21 cellular contexts compared by ENCODE assay signal in the genomic region with DNA sequence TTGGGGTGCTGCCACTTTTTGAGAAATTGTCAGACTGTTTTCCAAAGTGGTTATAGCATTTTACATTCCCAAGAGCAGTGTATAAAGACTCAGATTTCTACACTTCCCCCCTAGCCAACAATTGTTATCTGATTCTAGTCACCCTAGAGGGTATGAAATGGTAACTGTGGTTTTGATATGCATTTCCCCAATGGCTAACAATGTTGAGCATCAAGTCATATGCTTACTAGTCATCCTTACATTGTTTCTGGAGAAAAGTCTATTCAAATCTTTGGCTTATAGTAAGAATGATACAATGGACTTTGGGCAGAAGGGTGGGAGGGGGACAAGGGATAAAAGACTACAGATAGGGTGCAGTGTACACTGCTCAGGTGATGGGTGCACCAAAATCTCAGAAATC.
DNase-seq lines count a peak whose midpoint lies in the region; ATAC-seq and TF ChIP-seq lines count a peak whose summit lies in the region.
"Had no signal": no experiment of that assay in that cellular context is flagged by ENCODE, and none has a peak within 500 bp of the region (broad histone marks: within the 10 kb centered on the region; RNA-seq: fewer than 3 reads in every experiment).

No MANE protein-coding gene starts in this region.

- no peak overlapping the region for H3K4me3 Mint-ChIP-seq in activated T-helper 17 cell treated with anti-CD3 and anti-CD28 coated beads, Interleukin-2, amount 50 U/mL, for 72 hours
- H3K4me3 Mint-ChIP-seq: GM23338, IgD-negative memory B cell had no signal

- no peak overlapping the region for H3K27ac Mint-ChIP-seq in activated T-helper 17 cell treated with anti-CD3 and anti-CD28 coated beads, Interleukin-2, amount 50 U/mL, for 72 hours
- H3K27ac Mint-ChIP-seq: GM23338, IgD-negative memory B cell had no signal

- no peaks in the 10 kb centered on the region for H3K27me3 Mint-ChIP-seq in activated T-helper 17 cell treated with anti-CD3 and anti-CD28 coated beads, Interleukin-2, amount 50 U/mL, for 72 hours
- H3K27me3 Mint-ChIP-seq: IgD-negative memory B cell had no signal

- H3K4me3 ChIP-seq in fibroblast of the aortic adventitia (ENCODE audit: low read depth, low read length) = no peak overlapping the region
- H3K4me3 ChIP-seq in MG63 = no peak overlapping the region
- H3K4me3 ChIP-seq: A549, GM23338 had no signal

- no peaks in the 10 kb centered on the region; the same call in 1 of the 2 replicates for H3K36me3 ChIP-seq in MG63

- H3K4me1 Mint-ChIP-seq in activated T-helper 17 cell treated with anti-CD3 and anti-CD28 coated beads, Interleukin-2, amount 50 U/mL, for 72 hours = peaks cover 4% of the 10 kb centered on the region

- H3K9me3 ChIP-seq in MG63 = no peaks in the 10 kb centered on the region
- H3K9me3 ChIP-seq: A549 had no signal

- no peaks in the 10 kb centered on the region for H3K27me3 ChIP-seq in MG63

- no peak for TF ChIP-seq CTCF in fibroblast of the aortic adventitia (IDR thresholded peaks at IDR 0.05; ENCODE audit: insufficient read depth, low read length)

- ATAC-seq in activated T-helper 17 cell treated with anti-CD3 and anti-CD28 coated beads, Interleukin-2, amount 50 U/mL, for 72 hours (replicated peaks) = peak; percentile 26
- ATAC-seq in GM18498 (IDR thresholded peaks at IDR 0.05; ENCODE audit: unreplicated experiment) = no peak
- ATAC-seq: A549, GM23338, HCT116, Panc1, Right ventricle myocardium inferior had no signal

- no peaks in the 10 kb centered on the region for H3K9me3 Mint-ChIP-seq in activated T-helper 17 cell treated with anti-CD3 and anti-CD28 coated beads, Interleukin-2, amount 50 U/mL, for 72 hours
- H3K9me3 Mint-ChIP-seq: GM23338, IgD-negative memory B cell had no signal

- no peaks in the 10 kb centered on the region for H3K36me3 Mint-ChIP-seq in activated T-helper 17 cell treated with anti-CD3 and anti-CD28 coated beads, Interleukin-2, amount 50 U/mL, for 72 hours (ENCODE audit: low read depth)

- DNase-seq in A172 (ENCODE audit: low spot score) (peak; percentile 19), HT1080 (ENCODE audit: low read depth) (peak; percentile 2), fibroblast of the aortic adventitia (ENCODE audit: low read depth) (peak; percentile 71), RKO (ENCODE audit: low spot score) (no peak), MG63 (no peak)
- DNase-seq in NK-92 treated with Interleukin-12 subunit alpha and Interleukin-12 subunit beta, amount 100 ng/mL, for 24 hours (lab: John Stamatoyannopoulos, UW) = no peak
- DNase-seq: C1 segment of cervical spinal cord, DND-41, Kasumi-1, NCI-H1417 treated with DMSO at 0.1 percent for 48 hours, NCI-H1930, NCI-H2171, NCI-H774 had no signal

Comparison
In these comparisons a context has a peak if more than half of its experiments do, and no peak if none do; other contexts are left out.
1. DNase-seq: peak in A172 (single experiment), HT1080 (single experiment) and fibroblast of the aortic adventitia (single experiment); none in RKO (single experiment), MG63 (single experiment) and NK-92 treated with Interleukin-12 subunit alpha and Interleukin-12 subunit beta, amount 100 ng/mL, for 24 hours (single experiment).